10 cellular contexts compared by ENCODE assay signal in the genomic region with DNA sequence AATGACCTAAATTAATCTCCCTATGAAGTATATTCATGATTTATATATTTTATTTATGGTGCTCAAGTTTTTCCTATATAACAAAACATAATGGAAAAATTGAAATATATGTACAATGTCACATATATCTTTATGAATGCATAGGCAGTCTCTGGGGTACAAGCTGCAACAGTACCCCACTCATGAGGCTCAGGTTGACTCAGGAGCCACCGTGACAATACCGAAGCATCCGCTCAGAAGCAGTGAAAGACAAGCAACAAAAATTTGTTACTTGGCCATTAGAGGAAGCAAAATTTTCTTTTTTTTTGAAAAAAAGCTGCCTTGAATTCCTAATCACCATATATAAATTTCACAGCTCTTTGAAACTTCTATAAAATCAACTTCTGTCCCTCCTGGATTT. TPM values are rescaled to one million over a fixed set of nuclear protein-coding genes. Genes with fewer than 3 reads are reported as not detected.
DNase-seq lines count a peak whose midpoint lies in the region; ATAC-seq, FAIRE-seq and TF ChIP-seq lines count a peak whose summit lies in the region.
"Had no signal": no experiment of that assay in that cellular context is flagged by ENCODE, and none has a peak within 500 bp of the region (broad histone marks: within the 10 kb centered on the region; RNA-seq: fewer than 3 reads in every experiment).

No MANE protein-coding gene starts in this region.

- peaks cover 19% of the 10 kb centered on the region for H3K36me3 Mint-ChIP-seq in central memory CD8-positive, alpha-beta T cell (ENCODE audit: insufficient read depth)
- H3K36me3 Mint-ChIP-seq in osteocyte (ENCODE audit: unreplicated experiment), result peaks cover 4% of the 10 kb centered on the region
- peaks cover 16% of the 10 kb centered on the region for H3K36me3 Mint-ChIP-seq in CD8-positive, alpha-beta T cell

- peak overlapping the region; percentile 14 for H3K27ac Mint-ChIP-seq in central memory CD8-positive, alpha-beta T cell (ENCODE audit: low read depth)
- H3K27ac Mint-ChIP-seq in osteocyte (ENCODE audit: unreplicated experiment), result no peak overlapping the region
- no peak overlapping the region for H3K27ac Mint-ChIP-seq in CD8-positive, alpha-beta T cell

- H4K20me1 ChIP-seq in PC-3 (ENCODE audit: low read length), result peaks cover 50% of the 10 kb centered on the region

- no peak for DNase-seq in GM19239 (ENCODE audit: insufficient read length, low spot score)
- DNase-seq in PC-3, result no peak
- DNase-seq in central memory CD8-positive, alpha-beta T cell (ENCODE audit: low spot score in 2 of 2), result no peak
- DNase-seq in osteocyte (ENCODE audit: extremely low spot score, unreplicated experiment), result no peak
- no peak for DNase-seq in head of caudate nucleus
- DNase-seq in CD8-positive, alpha-beta T cell, result no peak
- DNase-seq: NCI-H69, uterus had no signal

- H3F3A ChIP-seq in PC-3 (ENCODE audit: low read length, unreplicated experiment), result no peaks in the 10 kb centered on the region

- H3K79me2 ChIP-seq in PC-3 (ENCODE audit: low read length), result peaks cover 73% of the 10 kb centered on the region

- no peak overlapping the region for H3K27ac ChIP-seq in PC-3 (ENCODE audit: low read length)
- H3K27ac ChIP-seq in CD8-positive, alpha-beta T cell (ENCODE audit: low read depth, low read length), result no peak overlapping the region
- H3K27ac ChIP-seq: SJSA1, uterus had no signal

- H3K4me3 ChIP-seq in PC-3 (ENCODE audit: low read length), result no peak overlapping the region
- no peak overlapping the region for H3K4me3 ChIP-seq in CD8-positive, alpha-beta T cell (ENCODE audit: low read depth, low read length)
- H3K4me3 ChIP-seq: SJSA1 had no signal

- H2AFZ ChIP-seq in PC-3 (ENCODE audit: low read length), result no peak overlapping the region

- peaks cover 4% of the 10 kb centered on the region; the same call in 1 of the 2 replicates for H3K36me3 ChIP-seq in PC-3 (ENCODE audit: low read depth, low read length)
- no peaks in the 10 kb centered on the region for H3K36me3 ChIP-seq in CD8-positive, alpha-beta T cell (ENCODE audit: insufficient read depth, low read length)
- H3K36me3 ChIP-seq: uterus had no signal

- H3K9ac ChIP-seq in PC-3 (ENCODE audit: low read length), result no peak overlapping the region

- intact Hi-C loops in PC-3 (cut with micrococcal nuclease), result no loop called here
- intact Hi-C loops in head of caudate nucleus (cut with DNase I), result loop anchor here (10.0 kb wide), 1 partner anchor 107 kb away; no protein-coding TSS in a partner anchor
- intact Hi-C loops in CD8-positive, alpha-beta T cell (cut with DNase I, micrococcal nuclease), result loop anchor here (5.0 to 10.0 kb wide), 9 partner anchors 260 to 1610 kb away; partner anchors contain the start of genes ATXN7L1 (in 2 of the 2), CBLL1 (in 1 of the 2), COG5 (in 1 of the 2) and DLD (in 1 of the 2)

- CTCF ChIA-PET in PC-3 (lab: Charles Lee), result no interaction called here
- CTCF ChIA-PET in CD8-positive, alpha-beta T cell (lab: Charles Lee), result no interaction called here

- no peaks in the 10 kb centered on the region for H3K27me3 Mint-ChIP-seq in central memory CD8-positive, alpha-beta T cell
- no peaks in the 10 kb centered on the region for H3K27me3 Mint-ChIP-seq in osteocyte (ENCODE audit: unreplicated experiment)
- no peaks in the 10 kb centered on the region for H3K27me3 Mint-ChIP-seq in CD8-positive, alpha-beta T cell (ENCODE audit: low read depth)

- peak overlapping the region; percentile 84 for H3K4me2 ChIP-seq in PC-3 (ENCODE audit: low read length)

- H3K4me1 Mint-ChIP-seq in central memory CD8-positive, alpha-beta T cell, result peaks cover 33% of the 10 kb centered on the region
- peaks cover 37% of the 10 kb centered on the region for H3K4me1 Mint-ChIP-seq in osteocyte (ENCODE audit: unreplicated experiment)
- peaks cover 45% of the 10 kb centered on the region for H3K4me1 Mint-ChIP-seq in CD8-positive, alpha-beta T cell (ENCODE audit: low read depth)

- H3K9me2 ChIP-seq in PC-3 (replicated peaks; ENCODE audit: low read length), result no peaks in the 10 kb centered on the region

- H3K4me3 Mint-ChIP-seq in central memory CD8-positive, alpha-beta T cell, result no peak overlapping the region
- H3K4me3 Mint-ChIP-seq in osteocyte (ENCODE audit: unreplicated experiment), result peak overlapping the region; percentile 23
- H3K4me3 Mint-ChIP-seq in CD8-positive, alpha-beta T cell, result no peak overlapping the region

- no peaks in the 10 kb centered on the region for H3K9me3 ChIP-seq in PC-3 (ENCODE audit: low read length)
- H3K9me3 ChIP-seq in CD8-positive, alpha-beta T cell (ENCODE audit: low read length), result no peaks in the 10 kb centered on the region
- H3K9me3 ChIP-seq: SJSA1, uterus had no signal

- no peaks in the 10 kb centered on the region for H3K9me3 Mint-ChIP-seq in central memory CD8-positive, alpha-beta T cell
- no peaks in the 10 kb centered on the region for H3K9me3 Mint-ChIP-seq in osteocyte (ENCODE audit: unreplicated experiment)
- H3K9me3 Mint-ChIP-seq in CD8-positive, alpha-beta T cell, result no peaks in the 10 kb centered on the region

- no TSS peak for BruUV-seq in PC-3 (replicated peaks; lab: Mats Ljungman, UMichigan)

- TF ChIP-seq CTCF in PC-3 (conservative IDR thresholded peaks at IDR 0.05; ENCODE audit: low read depth, low read length) (no peak), osteocyte (IDR thresholded peaks at IDR 0.05) (no peak)
- no peak for TF ChIP-seq CTCF in CD8-positive, alpha-beta T cell (IDR thresholded peaks at IDR 0.05)

- peaks cover 47% of the 10 kb centered on the region for H3K4me1 ChIP-seq in PC-3 (ENCODE audit: insufficient read depth, low read length)
- H3K4me1 ChIP-seq in CD8-positive, alpha-beta T cell (ENCODE audit: insufficient read depth, low read length), result peaks cover 22% of the 10 kb centered on the region
- H3K4me1 ChIP-seq: uterus had no signal

- H3K27me3 ChIP-seq in PC-3 (ENCODE audit: low read length), result no peaks in the 10 kb centered on the region
- no peaks in the 10 kb centered on the region for H3K27me3 ChIP-seq in CD8-positive, alpha-beta T cell (ENCODE audit: insufficient read depth, low read length)
- H3K27me3 ChIP-seq: SJSA1, uterus had no signal

- no peak for ATAC-seq in PC-3
- no peak for ATAC-seq in central memory CD8-positive, alpha-beta T cell (replicated peaks; ENCODE audit: extremely low read depth, poor library complexity, severe bottlenecking)
- no peak for ATAC-seq in GM21786 (IDR thresholded peaks at IDR 0.05; ENCODE audit: unreplicated experiment)
- ATAC-seq in CD8-positive, alpha-beta T cell, result no peak

- peak; percentile 55 for FAIRE-seq in GM19239 (lab: Jason Lieb, UNC)

- POLR2A ChIA-PET in PC-3 (lab: Charles Lee; ENCODE audit: unreplicated experiment), result no interaction called here
- POLR2A ChIA-PET in CD8-positive, alpha-beta T cell (lab: Charles Lee), result no interaction called here

RNA-seq across cellular contexts. Expression of gene NAMPT, which starts 2.9 kb away (rescaled TPM):
- 55.2 and 66.0 TPM in 2 replicates for total RNA-seq in PC-3 (2014; rRNA removed)
- 64.4 and 71.6 TPM in 2 replicates for total RNA-seq in osteocyte
- total RNA-seq in CD8-positive, alpha-beta T cell, result 100 to 1,000 TPM; 188 to 198 TPM
